In genomic region chr1:65538664-65539063, GRCh38 we compare ENCODE assay signal across 1 cellular context.
TF ChIP-seq lines count a peak whose summit lies in the region.

No MANE protein-coding gene starts in this region.

TF ChIP-seq in K562, 482 proteins besides CTCF, POLR2A, EP300 and RAD21 (continued from another document and continues in another):
- peak; percentile 72; the same call in 1 of the 2 replicates for TF ChIP-seq MTA1 (IDR thresholded peaks at IDR 0.05; ENCODE audit: borderline replicate concordance)
- TF ChIP-seq RFX5 (IDR thresholded peaks at IDR 0.05; ENCODE audit: low read depth, low read length) = no peak
- no peak for TF ChIP-seq RFX7 (CRISPR knock-in tag; IDR thresholded peaks at IDR 0.05)
- 0 out of 2 replicates have a peak, but pooled peaks have one; percentile 31 for TF ChIP-seq HBP1 (CRISPR knock-in tag; IDR thresholded peaks at IDR 0.05)
- TF ChIP-seq ZBED1 (IDR thresholded peaks at IDR 0.05) = no peak
- TF ChIP-seq RBM34 (IDR thresholded peaks at IDR 0.05; ENCODE audit: borderline replicate concordance, insufficient read depth, low read length) = no peak
- no peak for TF ChIP-seq SIN3B (IDR thresholded peaks at IDR 0.05; ENCODE audit: low read depth)
- peak; percentile 49; the same call in 1 of the 2 replicates for TF ChIP-seq MYC (IDR thresholded peaks at IDR 0.05; ENCODE audit: low read depth, low read length)
- no peak for TF ChIP-seq MYC (CRISPR knock-in tag; IDR thresholded peaks at IDR 0.05; ENCODE audit: borderline replicate concordance, low read depth)
- no peak for TF ChIP-seq BMI1 (IDR thresholded peaks at IDR 0.05; ENCODE audit: low read length)
- no peak for TF ChIP-seq FUS (optimal IDR thresholded peaks at IDR 0.05; ENCODE audit: low read depth, low read length)
- TF ChIP-seq ZNF398 (CRISPR knock-in tag; IDR thresholded peaks at IDR 0.05) = no peak
- no peak for TF ChIP-seq ZSCAN29 (IDR thresholded peaks at IDR 0.05)
- peak; percentile 92 for TF ChIP-seq LEF1 (IDR thresholded peaks at IDR 0.05)
- TF ChIP-seq DPF2 (IDR thresholded peaks at IDR 0.05) = peak; percentile 98
- no peak for TF ChIP-seq CREBBP (IDR thresholded peaks at IDR 0.05; ENCODE audit: low read depth, low read length)
- TF ChIP-seq ZNF444 (CRISPR knock-in tag; IDR thresholded peaks at IDR 0.05) = no peak
- no peak for TF ChIP-seq HNRNPK (IDR thresholded peaks at IDR 0.05; ENCODE audit: low read depth, low read length, poor library complexity, severe bottlenecking)
- no peak for TF ChIP-seq ETS2 (tag; IDR thresholded peaks at IDR 0.05; ENCODE audit: borderline replicate concordance, poor library complexity, severe bottlenecking)
- no peak for TF ChIP-seq CHD1 (IDR thresholded peaks at IDR 0.05; ENCODE audit: low read length)
- no peak for TF ChIP-seq MBD2 (IDR thresholded peaks at IDR 0.05; ENCODE audit: borderline replicate concordance, low read depth)
- TF ChIP-seq FOS (IDR thresholded peaks at IDR 0.05; ENCODE audit: extremely low read depth, insufficient read length) = no peak
- no peak for TF ChIP-seq NFE2 (IDR thresholded peaks at IDR 0.05; ENCODE audit: low read depth)
- TF ChIP-seq PCBP2 (IDR thresholded peaks at IDR 0.05; ENCODE audit: low read depth, low read length, poor library complexity, severe bottlenecking) = no peak
- TF ChIP-seq ERF (CRISPR knock-in tag; IDR thresholded peaks at IDR 0.05) = no peak
- TF ChIP-seq ZNF311 (CRISPR knock-in tag; IDR thresholded peaks at IDR 0.05) = no peak
- TF ChIP-seq ASH1L (IDR thresholded peaks at IDR 0.05; ENCODE audit: borderline replicate concordance, low read depth, partially characterized antibody) = peak; percentile 54
- TF ChIP-seq BRF2 (IDR thresholded peaks at IDR 0.05; ENCODE audit: borderline replicate concordance, insufficient read depth, insufficient read length) = no peak
- TF ChIP-seq ZNF445 (CRISPR knock-in tag; IDR thresholded peaks at IDR 0.05; ENCODE audit: low read depth) = no peak
- TF ChIP-seq SMC3 (conservative IDR thresholded peaks at IDR 0.05; ENCODE audit: insufficient read depth, low read depth, low read length) = no peak
- TF ChIP-seq SAP30 (IDR thresholded peaks at IDR 0.05; ENCODE audit: borderline replicate concordance, insufficient read depth, low read depth, low read length, poor library complexity, severe bottlenecking) = no peak
- no peak for TF ChIP-seq ELK1 (CRISPR knock-in tag; IDR thresholded peaks at IDR 0.05)
- TF ChIP-seq CXXC5 (CRISPR knock-in tag; IDR thresholded peaks at IDR 0.05) = no peak
- TF ChIP-seq DDX20 (tag; IDR thresholded peaks at IDR 0.05; ENCODE audit: low read depth) = no peak
- TF ChIP-seq ZNF24 (IDR thresholded peaks at IDR 0.05) = no peak
- TF ChIP-seq ATF7 (IDR thresholded peaks at IDR 0.05) = no peak
- no peak for TF ChIP-seq POLR3A (IDR thresholded peaks at IDR 0.05; ENCODE audit: borderline replicate concordance, extremely low read depth, insufficient read depth, insufficient read length)
- no peak for TF ChIP-seq ZBTB11 (CRISPR knock-in tag; IDR thresholded peaks at IDR 0.05)
- TF ChIP-seq DLX4 (CRISPR knock-in tag; IDR thresholded peaks at IDR 0.05) = no peak
- TF ChIP-seq ZNF764 (CRISPR knock-in tag; IDR thresholded peaks at IDR 0.05; ENCODE audit: low read depth) = no peak
- no peak for TF ChIP-seq HDAC6 (IDR thresholded peaks at IDR 0.05; ENCODE audit: low read depth, low read length)
- no peak for TF ChIP-seq POLR2B (IDR thresholded peaks at IDR 0.05; ENCODE audit: low read depth, partially characterized antibody)
- TF ChIP-seq ZNF79 (CRISPR knock-in tag; IDR thresholded peaks at IDR 0.05; ENCODE audit: low read depth) = no peak
- no peak for TF ChIP-seq ZBTB12 (CRISPR knock-in tag; IDR thresholded peaks at IDR 0.05)
- TF ChIP-seq JUN (IDR thresholded peaks at IDR 0.05; ENCODE audit: borderline replicate concordance, low read depth, low read length) = no peak
- no peak for TF ChIP-seq JUN (CRISPR knock-in tag; IDR thresholded peaks at IDR 0.05; ENCODE audit: borderline replicate concordance)
- TF ChIP-seq PRDM10 (IDR thresholded peaks at IDR 0.05; ENCODE audit: partially characterized antibody) = no peak
- no peak for TF ChIP-seq HNRNPH1 (optimal IDR thresholded peaks at IDR 0.05; ENCODE audit: low read depth, low read length)
- peak; percentile 43; the same call in 1 of the 2 replicates for TF ChIP-seq NCOA1 (IDR thresholded peaks at IDR 0.05; ENCODE audit: low read depth)
- TF ChIP-seq HES1 (IDR thresholded peaks at IDR 0.05; ENCODE audit: low read depth) = peak; percentile 46; the same call in 1 of the 2 replicates
- TF ChIP-seq FOSL1 (tag; conservative IDR thresholded peaks at IDR 0.05) = no peak
- peak in 1 of 2 experiments; percentile 66; a peak in 1 of 4 replicates for TF ChIP-seq RCOR1 (IDR thresholded peaks at IDR 0.05; ENCODE audit: borderline replicate concordance in 1 of 2, low read depth in 2 of 2, low read length in 2 of 2)
- no peak for TF ChIP-seq WHSC1 (IDR thresholded peaks at IDR 0.05; ENCODE audit: low read length)
- TF ChIP-seq MCM2 (IDR thresholded peaks at IDR 0.05; ENCODE audit: low read depth) = no peak
- peak; percentile 86 for TF ChIP-seq MTA2 (IDR thresholded peaks at IDR 0.05; ENCODE audit: low read depth)
- TF ChIP-seq MEIS2 (IDR thresholded peaks at IDR 0.05; ENCODE audit: partially characterized antibody) = no peak
